18 cellular contexts compared by ENCODE assay signal in the genomic region with DNA sequence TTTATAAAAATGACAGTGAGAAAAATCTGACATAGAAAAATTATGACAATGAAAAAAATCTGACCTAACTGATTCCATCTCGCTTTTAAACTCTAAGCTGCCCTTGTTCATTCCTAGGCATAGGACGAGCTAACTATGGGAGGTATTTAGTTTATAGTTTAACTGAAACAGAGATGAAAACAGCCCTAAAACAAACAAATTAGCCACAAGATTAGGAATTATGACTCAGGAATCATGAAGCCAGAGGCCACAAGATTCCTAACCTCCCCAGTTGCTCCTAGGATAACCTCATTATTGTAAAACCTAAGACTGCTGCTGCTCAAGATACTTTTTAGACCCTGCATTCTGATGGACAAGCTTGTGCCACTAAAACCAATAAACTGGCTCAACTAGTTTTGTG.
"Had no signal": no experiment of that assay in that cellular context is flagged by ENCODE, and none has a peak within 500 bp of the region (broad histone marks: within the 10 kb centered on the region; RNA-seq: fewer than 3 reads in every experiment).

No MANE protein-coding gene starts in this region.

- FAIRE-seq: frontal cortex, kidney, TTC549 had no signal

- H3K4me1 ChIP-seq: breast epithelium, esophagus muscularis mucosa, heart right ventricle, psoas muscle, upper lobe of left lung had no signal

- H3K27ac ChIP-seq: breast epithelium, dorsolateral prefrontal cortex, esophagus muscularis mucosa, heart right ventricle, psoas muscle, upper lobe of left lung had no signal

- DNase-seq: activated effector memory CD4-positive, alpha-beta T cell treated with anti-CD3 and anti-CD28 coated beads, Interleukin-2, amount 50 U/mL, for 16 hours; activated T-cell treated with anti-CD3 and anti-CD28 coated beads, Interleukin-2, amount 50 U/mL, for 4 hours; dorsolateral prefrontal cortex; heart right ventricle; kidney; left ventricle myocardium superior; mesendoderm; nephron progenitor cell; psoas muscle; stimulated activated CD4-positive, alpha-beta T cell treated with anti-CD3 and anti-CD28 coated beads, Interleukin-4, amount 100 ng/mL, for 1 hour; T-helper 17 cell; upper lobe of left lung had no signal

- H3K4me3 Mint-ChIP-seq: activated naive CD8-positive, alpha-beta T cell; activated T-cell treated with anti-CD3 and anti-CD28 coated beads, Interleukin-2, amount 50 U/mL, for 4 hours; nephron progenitor cell; stimulated activated naive CD8-positive, alpha-beta T cell treated with anti-CD3 and anti-CD28 coated beads, Interleukin-15, Interleukin-2, amounts not matched to agents 100 ng/mL and 50 ng/mL, for 24 hours; T-helper 17 cell had no signal

- H3K27ac Mint-ChIP-seq: activated naive CD8-positive, alpha-beta T cell; nephron progenitor cell; stimulated activated naive CD8-positive, alpha-beta T cell treated with anti-CD3 and anti-CD28 coated beads, Interleukin-15, Interleukin-2, amounts not matched to agents 100 ng/mL and 50 ng/mL, for 24 hours; T-helper 17 cell had no signal

- H3K36me3 ChIP-seq: breast epithelium, esophagus muscularis mucosa, heart right ventricle, upper lobe of left lung had no signal

- H3K27me3 ChIP-seq: breast epithelium, dorsolateral prefrontal cortex, esophagus muscularis mucosa, heart right ventricle, upper lobe of left lung had no signal

- H3K27me3 Mint-ChIP-seq: stimulated activated naive CD8-positive, alpha-beta T cell treated with anti-CD3 and anti-CD28 coated beads, Interleukin-15, Interleukin-2, amounts not matched to agents 100 ng/mL and 50 ng/mL, for 24 hours had no signal

- H3K4me1 Mint-ChIP-seq: nephron progenitor cell, T-helper 17 cell had no signal

- ATAC-seq: activated T-cell treated with anti-CD3 and anti-CD28 coated beads, Interleukin-2, amount 50 U/mL, for 4 hours; heart right ventricle; left ventricle myocardium superior; psoas muscle; T-helper 17 cell had no signal

- H3K4me3 ChIP-seq: breast epithelium, dorsolateral prefrontal cortex, esophagus muscularis mucosa, heart right ventricle, psoas muscle, upper lobe of left lung had no signal
